26 cellular contexts compared by ENCODE assay signal in genomic region chr10:46225597-46225996, GRCh38.
DNase-seq lines count a peak whose midpoint lies in the region; TF ChIP-seq lines count a peak whose summit lies in the region.
"Had no signal": no experiment of that assay in that cellular context is flagged by ENCODE, and none has a peak within 500 bp of the region (broad histone marks: within the 10 kb centered on the region; RNA-seq: fewer than 3 reads in every experiment).

No MANE protein-coding gene starts in this region.

- no peaks in the 10 kb centered on the region for H3F3A ChIP-seq in MM.1S (ENCODE audit: insufficient read depth, low read length)

- 0 out of 2 replicates have a peak, but pooled peaks cover 3% of the 10 kb centered on the region for H3K4me1 ChIP-seq in MM.1S (ENCODE audit: low read length)

- DNase-seq in activated T-cell treated with anti-CD3 and anti-CD28 coated beads, Interleukin-2, amount 50 U/mL, for 1 hour: peak; percentile 12
- no peak for DNase-seq in activated T-cell treated with anti-CD3 and anti-CD28 coated beads for 4 hours
- peak; percentile 37 for DNase-seq in CD14-positive monocyte (ENCODE audit: low spot score)
- DNase-seq in activated T-helper 2 cell treated with anti-CD3 and anti-CD28 coated beads, Interferon-gamma antibody, Interleukin-2, Interleukin-4, amounts not matched to agents 10 μg/mL and 5 μg/mL and 100 μg/mL, durations not matched to agents 14 hours and 24 hours and 36 hours (ENCODE audit: low spot score): peak; percentile 1
- DNase-seq in left kidney (ENCODE audit: low read depth, low spot score): peak; percentile 35
- DNase-seq in COLO829 (ENCODE audit: low spot score): no peak
- no peak for DNase-seq in MM.1S
- no peak for DNase-seq in germinal center (ENCODE audit: low spot score)
- DNase-seq: activated CD4-positive, alpha-beta memory T cell treated with anti-CD3 and anti-CD28 coated beads, Interleukin-2, amount 10 ng/mL, durations not matched to agents 7 days and 5 days; activated gamma-delta T cell treated with Interleukin-2 at 50 U/mL for 16 hours; central memory CD4-positive, alpha-beta T cell; dermis blood vessel endothelial cell; DMS153; foreskin melanocyte; KG1; MG63; NCI-H1436; NCI-H2081; NCI-H526 treated with DMSO at 0.1 percent for 48 hours; nephron progenitor cell; retina; SHP77 treated with DMSO at 0.1 percent for 48 hours; stimulated activated CD4-positive, alpha-beta T cell treated with anti-CD3 and anti-CD28 coated beads, Interleukin-2, amount 100 ng/mL, for 24 hours had no signal

- H3K27ac Mint-ChIP-seq in CD14-positive monocyte: no peak overlapping the region
- no peak overlapping the region for H3K27ac Mint-ChIP-seq in activated T-helper 2 cell treated with anti-CD3 and anti-CD28 coated beads, Interferon-gamma antibody, Interleukin-2, Interleukin-4, amounts not matched to agents 10 μg/mL and 5 μg/mL and 100 μg/mL, durations not matched to agents 14 hours and 24 hours and 36 hours
- H3K27ac Mint-ChIP-seq: activated CD4-positive, alpha-beta memory T cell treated with anti-CD3 and anti-CD28 coated beads, Interleukin-2, amount 10 ng/mL, durations not matched to agents 7 days and 5 days; CD8-positive, alpha-beta T cell; nephron progenitor cell had no signal

- no peak overlapping the region for H3K4me2 ChIP-seq in MM.1S (ENCODE audit: low read depth, low read length)

- no peaks in the 10 kb centered on the region for H3K36me3 ChIP-seq in MM.1S (replicated peaks; ENCODE audit: insufficient read depth, low read length)
- H3K36me3 ChIP-seq: MG63, Peyer's patch, tibial nerve had no signal

- no peak overlapping the region for H3K4me3 ChIP-seq in MM.1S (ENCODE audit: low read length)
- H3K4me3 ChIP-seq: MG63, Peyer's patch, tibial nerve had no signal

- H4K20me1 ChIP-seq in MM.1S (ENCODE audit: insufficient read depth, low read length): no peaks in the 10 kb centered on the region

- peaks cover 0 to 21% (median 4%) of the 10 kb centered on the region in 7 donors for H3K9me3 Mint-ChIP-seq in CD14-positive monocyte
- peaks cover 6% of the 10 kb centered on the region for H3K9me3 Mint-ChIP-seq in activated T-helper 2 cell treated with anti-CD3 and anti-CD28 coated beads, Interferon-gamma antibody, Interleukin-2, Interleukin-4, amounts not matched to agents 10 μg/mL and 5 μg/mL and 100 μg/mL, durations not matched to agents 14 hours and 24 hours and 36 hours
- H3K9me3 Mint-ChIP-seq: activated CD4-positive, alpha-beta memory T cell treated with anti-CD3 and anti-CD28 coated beads, Interleukin-2, amount 10 ng/mL, durations not matched to agents 7 days and 5 days had no signal

- intact Hi-C loops in CD14-positive monocyte (cut with micrococcal nuclease): no loop called here
- intact Hi-C loops in activated T-helper 2 cell treated with anti-CD3 and anti-CD28 coated beads, Interferon-gamma antibody, Interleukin-2, Interleukin-4, amounts not matched to agents 10 μg/mL and 5 μg/mL and 100 μg/mL, durations not matched to agents 14 hours and 24 hours and 36 hours (cut with micrococcal nuclease): no loop called here

- H3K36me3 Mint-ChIP-seq in CD14-positive monocyte: no peaks in the 10 kb centered on the region
- H3K36me3 Mint-ChIP-seq in activated T-helper 2 cell treated with anti-CD3 and anti-CD28 coated beads, Interferon-gamma antibody, Interleukin-2, Interleukin-4, amounts not matched to agents 10 μg/mL and 5 μg/mL and 100 μg/mL, durations not matched to agents 14 hours and 24 hours and 36 hours (ENCODE audit: low read depth): peaks cover 9% of the 10 kb centered on the region

- no peak for TF ChIP-seq CTCF in CD14-positive monocyte (IDR thresholded peaks at IDR 0.05)
- TF ChIP-seq CTCF in MM.1S (IDR thresholded peaks at IDR 0.05; ENCODE audit: low read length): no peak

- no peaks in the 10 kb centered on the region for H3K27me3 ChIP-seq in MM.1S (replicated peaks; ENCODE audit: insufficient read depth, low read length)
- H3K27me3 ChIP-seq: MG63, Peyer's patch, tibial nerve had no signal

- H3K4me3 Mint-ChIP-seq in CD14-positive monocyte: no peak overlapping the region
- H3K4me3 Mint-ChIP-seq in activated T-helper 2 cell treated with anti-CD3 and anti-CD28 coated beads, Interferon-gamma antibody, Interleukin-2, Interleukin-4, amounts not matched to agents 10 μg/mL and 5 μg/mL and 100 μg/mL, durations not matched to agents 14 hours and 24 hours and 36 hours (ENCODE audit: low read depth): no peak overlapping the region
- H3K4me3 Mint-ChIP-seq: activated CD4-positive, alpha-beta memory T cell treated with anti-CD3 and anti-CD28 coated beads, Interleukin-2, amount 10 ng/mL, durations not matched to agents 7 days and 5 days; CD8-positive, alpha-beta T cell; nephron progenitor cell had no signal

- peaks cover 0 to 2% (median 1%) of the 10 kb centered on the region in 3 donors for H3K27me3 Mint-ChIP-seq in CD14-positive monocyte (ENCODE audit: low read depth in 3 of 3)
- no peaks in the 10 kb centered on the region for H3K27me3 Mint-ChIP-seq in activated T-helper 2 cell treated with anti-CD3 and anti-CD28 coated beads, Interferon-gamma antibody, Interleukin-2, Interleukin-4, amounts not matched to agents 10 μg/mL and 5 μg/mL and 100 μg/mL, durations not matched to agents 14 hours and 24 hours and 36 hours (ENCODE audit: low read depth)
- H3K27me3 Mint-ChIP-seq: activated CD4-positive, alpha-beta memory T cell treated with anti-CD3 and anti-CD28 coated beads, Interleukin-2, amount 10 ng/mL, durations not matched to agents 7 days and 5 days had no signal

- no peaks in the 10 kb centered on the region for H3K9me3 ChIP-seq in MM.1S (replicated peaks; ENCODE audit: insufficient read depth, low read length)
- H3K9me3 ChIP-seq: MG63, Peyer's patch had no signal

- H3K9ac ChIP-seq in MM.1S (ENCODE audit: low read length): no peak overlapping the region

- peaks cover 4% of the 10 kb centered on the region for H3K4me1 Mint-ChIP-seq in CD14-positive monocyte
- peaks cover 5% of the 10 kb centered on the region for H3K4me1 Mint-ChIP-seq in activated T-helper 2 cell treated with anti-CD3 and anti-CD28 coated beads, Interferon-gamma antibody, Interleukin-2, Interleukin-4, amounts not matched to agents 10 μg/mL and 5 μg/mL and 100 μg/mL, durations not matched to agents 14 hours and 24 hours and 36 hours (ENCODE audit: low read depth)
- H3K4me1 Mint-ChIP-seq: activated CD4-positive, alpha-beta memory T cell treated with anti-CD3 and anti-CD28 coated beads, Interleukin-2, amount 10 ng/mL, durations not matched to agents 7 days and 5 days had no signal

- H3K27ac ChIP-seq in MM.1S (ENCODE audit: low read length): no peak overlapping the region
- H3K27ac ChIP-seq: Peyer's patch, tibial nerve had no signal

- no peak overlapping the region for H2AFZ ChIP-seq in MM.1S (ENCODE audit: low read length)

- H3K79me2 ChIP-seq in MM.1S (ENCODE audit: low read length): no peaks in the 10 kb centered on the region

- H3K9me2 ChIP-seq in MM.1S (replicated peaks; ENCODE audit: insufficient read depth, low read length): no peaks in the 10 kb centered on the region

Comparison
In these comparisons a context has a peak if more than half of its experiments do, and no peak if none do; other contexts are left out.
1. DNase-seq: peak in activated T-cell treated with anti-CD3 and anti-CD28 coated beads, Interleukin-2, amount 50 U/mL, for 1 hour (single experiment), CD14-positive monocyte (single experiment), activated T-helper 2 cell treated with anti-CD3 and anti-CD28 coated beads, Interferon-gamma antibody, Interleukin-2, Interleukin-4, amounts not matched to agents 10 μg/mL and 5 μg/mL and 100 μg/mL, durations not matched to agents 14 hours and 24 hours and 36 hours (single experiment) and left kidney (single experiment); none in activated T-cell treated with anti-CD3 and anti-CD28 coated beads for 4 hours (single experiment), COLO829 (single experiment), MM.1S (single experiment) and germinal center (single experiment).